ENCODE assay signal across 10 cellular contexts in genomic region chr1:169829671-169830070, GRCh38.
"Had no signal": no experiment of that assay in that cellular context is flagged by ENCODE, and none has a peak within 500 bp of the region (broad histone marks: within the 10 kb centered on the region; RNA-seq: fewer than 3 reads in every experiment).

No MANE protein-coding gene starts in this region.

- FAIRE-seq: HepG2 had no signal

- DNase-seq: GM23248, GOT3, H7, HFFc6, KBM-7 had no signal

- H3K27ac Mint-ChIP-seq: HFFc6 had no signal

- H3K27ac ChIP-seq: GM23248, HL-60, KMS-11 had no signal

- ATAC-seq: HCT116, HepG2 had no signal

- H3K4me3 Mint-ChIP-seq: HFFc6 had no signal

- H3K9me3 Mint-ChIP-seq: HFFc6 had no signal

- H3K4me1 ChIP-seq: HAP-1 had no signal

- H3K9me3 ChIP-seq: HAP-1 had no signal

- H3K4me3 ChIP-seq: GM23248, HAP-1 had no signal
